ENCODE assay signal across 18 cellular contexts in genomic region chr13:90533866-90534265, GRCh38.
"Had no signal": no experiment of that assay in that cellular context is flagged by ENCODE, and none has a peak within 500 bp of the region (broad histone marks: within the 10 kb centered on the region; RNA-seq: fewer than 3 reads in every experiment).

No MANE protein-coding gene starts in this region.

- DNase-seq: activated CD4-positive, alpha-beta memory T cell treated with anti-CD3 and anti-CD28 coated beads for 36 hours; activated CD4-positive, alpha-beta T cell treated with anti-CD3 and anti-CD28 coated beads for 4 hours; activated CD4-positive, CD25-positive, alpha-beta regulatory T cell; activated gamma-delta T cell; aorta; effector CD4-positive, alpha-beta T cell; left colon; nucleus accumbens; right lobe of liver; stimulated activated CD4-positive, alpha-beta T cell treated with anti-CD3 and anti-CD28 coated beads, Interleukin-15, amount 100 ng/mL, for 24 hours; stomach; transverse colon had no signal

- H3K9me3 Mint-ChIP-seq: activated naive CD4-positive, alpha-beta T cell treated with anti-CD3 and anti-CD28 coated beads, Interleukin-2, amount 50 U/mL, for 24 hours; activated T-helper 1 cell treated with anti-CD3 and anti-CD28 coated beads, Interleukin-12 subunit alpha, Interleukin-12 subunit beta, Interleukin-2, Interleukin-4 antibody, amounts not matched to agents 30 ng/mL and 10 ng/mL and 1 ng/mL, durations not matched to agents 14 hours and 24 hours and 36 hours; memory B cell; stimulated activated memory B cell treated with anti-CD40 and anti-IgM and Interleukin-4, amounts not matched to agents 10 μg/mL and 1 μg/mL and 100 μg/mL, for 72 hours had no signal

- H3K9me3 ChIP-seq: right lobe of liver, transverse colon had no signal

- H3K4me3 ChIP-seq: right lobe of liver, smooth muscle cell, stomach, transverse colon had no signal

- H3K4me3 Mint-ChIP-seq: activated CD4-positive, alpha-beta memory T cell treated with anti-CD3 and anti-CD28 coated beads for 36 hours; activated naive CD4-positive, alpha-beta T cell treated with anti-CD3 and anti-CD28 coated beads, Interleukin-2, amount 50 U/mL, for 24 hours; activated T-helper 1 cell treated with anti-CD3 and anti-CD28 coated beads, Interleukin-12 subunit alpha, Interleukin-12 subunit beta, Interleukin-2, Interleukin-4 antibody, amounts not matched to agents 30 ng/mL and 10 ng/mL and 1 ng/mL, durations not matched to agents 14 hours and 24 hours and 36 hours; brain; memory B cell; stimulated activated memory B cell treated with anti-CD40 and anti-IgM and Interleukin-4, amounts not matched to agents 10 μg/mL and 1 μg/mL and 100 μg/mL, for 72 hours had no signal

- H3K4me1 ChIP-seq: right lobe of liver, stomach, transverse colon had no signal

- H3K36me3 Mint-ChIP-seq: activated CD4-positive, alpha-beta memory T cell treated with anti-CD3 and anti-CD28 coated beads for 36 hours; activated naive CD4-positive, alpha-beta T cell treated with anti-CD3 and anti-CD28 coated beads, Interleukin-2, amount 50 U/mL, for 24 hours; brain; memory B cell; stimulated activated memory B cell treated with anti-CD40 and anti-IgM and Interleukin-4, amounts not matched to agents 10 μg/mL and 1 μg/mL and 100 μg/mL, for 72 hours had no signal

- H3K27me3 Mint-ChIP-seq: activated CD4-positive, alpha-beta memory T cell treated with anti-CD3 and anti-CD28 coated beads for 36 hours; activated naive CD4-positive, alpha-beta T cell treated with anti-CD3 and anti-CD28 coated beads, Interleukin-2, amount 50 U/mL, for 24 hours; memory B cell; stimulated activated memory B cell treated with anti-CD40 and anti-IgM and Interleukin-4, amounts not matched to agents 10 μg/mL and 1 μg/mL and 100 μg/mL, for 72 hours had no signal

- H3K36me3 ChIP-seq: right lobe of liver, stomach, transverse colon had no signal

- ATAC-seq: left colon; right lobe of liver; stimulated activated memory B cell treated with anti-CD40 and anti-IgM and Interleukin-4, amounts not matched to agents 10 μg/mL and 1 μg/mL and 100 μg/mL, for 72 hours had no signal

- H3K27ac Mint-ChIP-seq: activated CD4-positive, alpha-beta memory T cell treated with anti-CD3 and anti-CD28 coated beads for 36 hours; activated naive CD4-positive, alpha-beta T cell treated with anti-CD3 and anti-CD28 coated beads, Interleukin-2, amount 50 U/mL, for 24 hours; activated T-helper 1 cell treated with anti-CD3 and anti-CD28 coated beads, Interleukin-12 subunit alpha, Interleukin-12 subunit beta, Interleukin-2, Interleukin-4 antibody, amounts not matched to agents 30 ng/mL and 10 ng/mL and 1 ng/mL, durations not matched to agents 14 hours and 24 hours and 36 hours; memory B cell; stimulated activated memory B cell treated with anti-CD40 and anti-IgM and Interleukin-4, amounts not matched to agents 10 μg/mL and 1 μg/mL and 100 μg/mL, for 72 hours had no signal

- H3K27me3 ChIP-seq: right lobe of liver, stomach, transverse colon had no signal

- H3K4me1 Mint-ChIP-seq: activated naive CD4-positive, alpha-beta T cell treated with anti-CD3 and anti-CD28 coated beads, Interleukin-2, amount 50 U/mL, for 24 hours; memory B cell; stimulated activated memory B cell treated with anti-CD40 and anti-IgM and Interleukin-4, amounts not matched to agents 10 μg/mL and 1 μg/mL and 100 μg/mL, for 72 hours had no signal
